ENCODE assay signal across 9 cellular contexts in the genomic region with DNA sequence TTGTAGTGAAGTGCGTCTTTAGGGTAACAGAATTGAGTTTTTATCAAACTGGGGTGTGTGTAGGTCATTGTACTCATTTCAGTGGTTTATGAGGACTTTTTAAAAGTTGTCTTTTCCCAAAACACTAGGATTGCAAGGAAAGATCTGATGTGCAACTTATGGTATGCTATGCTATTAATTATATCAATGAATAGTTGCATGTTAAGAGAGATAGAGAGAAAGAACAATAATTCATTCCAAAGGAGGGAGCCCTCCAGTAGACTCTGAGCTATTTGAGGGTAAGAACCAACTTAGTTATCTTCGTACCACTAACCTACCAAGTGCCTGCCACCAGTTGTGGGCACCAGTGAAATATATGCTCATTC.
DNase-seq lines count a peak whose midpoint lies in the region; ATAC-seq and TF ChIP-seq lines count a peak whose summit lies in the region.
"Had no signal": no experiment of that assay in that cellular context is flagged by ENCODE, and none has a peak within 500 bp of the region (broad histone marks: within the 10 kb centered on the region; RNA-seq: fewer than 3 reads in every experiment).

No MANE protein-coding gene starts in this region.

- H3K79me2 ChIP-seq in fibroblast of lung (ENCODE audit: control insufficient read depth, insufficient read depth, low read length) (no peaks in the 10 kb centered on the region), smooth muscle cell (ENCODE audit: low read depth) (no peaks in the 10 kb centered on the region)

- POLR2A ChIA-PET in RWPE1 (lab: Yijun Ruan, JAX; ENCODE audit: low non-redundant PET) = no interaction called here

- H3K36me3 ChIP-seq in fibroblast of lung (ENCODE audit: control insufficient read depth, insufficient read depth, low read length) (no peaks in the 10 kb centered on the region), smooth muscle cell (ENCODE audit: low read depth) (no peaks in the 10 kb centered on the region), mucosa of descending colon (ENCODE audit: low read depth) (no peaks in the 10 kb centered on the region)
- H3K36me3 ChIP-seq: BLaER1 treated with 17β-estradiol and CSF1 and Interleukin-3, amounts not matched to agents 10 nM and 100 nM had no signal

- CTCF ChIA-PET in RWPE1 (lab: Yijun Ruan, JAX) = interaction anchor here (1.0 to 3.1 kb wide), 3 partner anchors 15 to 181 kb away, joined by 3 to 22 read pairs (median 4); no protein-coding TSS in a partner anchor

- H3K27ac ChIP-seq in RWPE1 (no peak overlapping the region), fibroblast of lung (ENCODE audit: insufficient read depth, low read length) (no peak overlapping the region), smooth muscle cell (ENCODE audit: low read depth) (no peak overlapping the region)

- no peak for DNase-seq in RWPE1 (ENCODE audit: low spot score)
- no peak for DNase-seq in fibroblast of lung (ENCODE audit: low read depth in 2 of 2)
- DNase-seq in smooth muscle cell (lab: John Stamatoyannopoulos, UW; ENCODE audit: unreplicated experiment) = no peak
- no peak for DNase-seq in mucosa of descending colon
- DNase-seq in RPMI8226 = no peak
- no peak for DNase-seq in NCI-H446 (lab: John Stamatoyannopoulos, UW)
- no peak for DNase-seq in KBM-7

- H2AFZ ChIP-seq in fibroblast of lung (ENCODE audit: low read length) (no peak overlapping the region), smooth muscle cell (ENCODE audit: low read depth) (peak overlapping the region; percentile 88)

- peak; percentile 59; the same call in 1 of the 2 replicates for TF ChIP-seq CTCF in RWPE1 (conservative IDR thresholded peaks at IDR 0.05; ENCODE audit: low read depth)
- no peak for TF ChIP-seq CTCF in fibroblast of lung (conservative IDR thresholded peaks at IDR 0.05 in 1 of 2, IDR thresholded peaks at IDR 0.05 in 1 of 2; ENCODE audit: low read depth in 1 of 2, low read length in 2 of 2)
- TF ChIP-seq CTCF in smooth muscle cell (IDR thresholded peaks at IDR 0.05; ENCODE audit: borderline replicate concordance, insufficient read depth, poor library complexity, severe bottlenecking) = no peak
- TF ChIP-seq CTCF in mucosa of descending colon (IDR thresholded peaks at IDR 0.05) = no peak

- H3K4me3 ChIP-seq in fibroblast of lung (replicated peaks in 1 of 4; ENCODE audit: control extremely low read depth in 1 of 4, insufficient read depth in 1 of 4, low read depth in 3 of 4, low read length in 4 of 4) = no peak overlapping the region
- peak overlapping the region; percentile 41 for H3K4me3 ChIP-seq in smooth muscle cell
- H3K4me3 ChIP-seq in mucosa of descending colon = no peak overlapping the region

- H3F3A ChIP-seq in smooth muscle cell (ENCODE audit: low read depth) = peaks cover 5% of the 10 kb centered on the region

- in situ Hi-C loops in KBM-7 (cut with MboI; ENCODE audit: low pct_unique_long_range_greater_than_20kb, low sequenced_read_pairs) = loop anchor here (25.0 kb wide), 1 partner anchor 167 kb away; no protein-coding TSS in a partner anchor

- H3K4me2 ChIP-seq in fibroblast of lung (ENCODE audit: extremely low read depth, insufficient read depth, low read length) (peak overlapping the region; percentile 9), smooth muscle cell (no peak overlapping the region)

- WGBS in smooth muscle cell (ENCODE audit: low lambda C conversion rate) = 39% methylated on average over 2 of the region's 2 CpGs

- intact Hi-C loops in mucosa of descending colon (cut with DNase I, micrococcal nuclease) = loop anchor here (2.0 to 5.0 kb wide), 2 partner anchors 179 to 182 kb away; no protein-coding TSS in a partner anchor

- H4K20me1 ChIP-seq in fibroblast of lung (ENCODE audit: control insufficient read depth, extremely low read depth, insufficient read depth, low read length) = no peaks in the 10 kb centered on the region
- H4K20me1 ChIP-seq in smooth muscle cell (ENCODE audit: low read depth) = no peaks in the 10 kb centered on the region
- H4K20me1 ChIP-seq: BLaER1 treated with 17β-estradiol and CSF1 and Interleukin-3, amounts not matched to agents 10 nM and 100 nM had no signal

- no peak overlapping the region for H3K9ac ChIP-seq in fibroblast of lung (ENCODE audit: insufficient read depth, low read length)
- no peak overlapping the region for H3K9ac ChIP-seq in smooth muscle cell (ENCODE audit: low read depth)

- H3K4me1 ChIP-seq in fibroblast of lung (ENCODE audit: control insufficient read depth, extremely low read depth, insufficient read depth, low read length) (peaks cover 2% of the 10 kb centered on the region), smooth muscle cell (ENCODE audit: low read depth) (peaks cover 8% of the 10 kb centered on the region), mucosa of descending colon (ENCODE audit: low read depth) (no peaks in the 10 kb centered on the region)

- ATAC-seq in GM18907 (IDR thresholded peaks at IDR 0.05; ENCODE audit: unreplicated experiment) (peak; percentile 3), mucosa of descending colon (no peak)

- H3K27me3 ChIP-seq in fibroblast of lung (ENCODE audit: control insufficient read depth, insufficient read depth, low read length) (no peaks in the 10 kb centered on the region), smooth muscle cell (ENCODE audit: low read depth) (no peaks in the 10 kb centered on the region)
- H3K27me3 ChIP-seq: BLaER1 treated with 17β-estradiol and CSF1 and Interleukin-3, amounts not matched to agents 10 nM and 100 nM had no signal

- no peaks in the 10 kb centered on the region for H3K9me3 ChIP-seq in fibroblast of lung (ENCODE audit: control insufficient read depth, insufficient read depth, low read depth, low read length)
- no peaks in the 10 kb centered on the region for H3K9me3 ChIP-seq in smooth muscle cell (replicated peaks; ENCODE audit: low read depth)
- no peaks in the 10 kb centered on the region for H3K9me3 ChIP-seq in mucosa of descending colon
- H3K9me3 ChIP-seq: BLaER1 treated with 17β-estradiol and CSF1 and Interleukin-3, amounts not matched to agents 10 nM and 100 nM had no signal
